Comparison of ENCODE assay signal across 27 cellular contexts in genomic region chr3:100136921-100137320, GRCh38. TPM values are rescaled to one million over a fixed set of nuclear protein-coding genes. Genes with fewer than 3 reads are reported as not detected.
DNase-seq lines count a peak whose midpoint lies in the region; ATAC-seq lines count a peak whose summit lies in the region.
"Had no signal": no experiment of that assay in that cellular context is flagged by ENCODE, and none has a peak within 500 bp of the region (broad histone marks: within the 10 kb centered on the region; RNA-seq: fewer than 3 reads in every experiment).

No MANE protein-coding gene starts in this region.

- DNase-seq in adipocyte (ENCODE audit: low read depth) (peak; percentile 51), fibroblast of gingiva (ENCODE audit: low read depth) (peak; percentile 12), right cardiac atrium (peak; percentile 19 to 71 (median 35)), stromal cell of bone marrow (ENCODE audit: low read depth) (peak; percentile 49), NCI-H2171 treated with DMSO at 0.1 percent for 48 hours (lab: John Stamatoyannopoulos, UW) (no peak), NCI-H524 (lab: John Stamatoyannopoulos, UW) (no peak)
- DNase-seq in stimulated activated naive CD4-positive, alpha-beta T cell treated with Interleukin-2 at 50 U/mL for 16 hours (lab: John Stamatoyannopoulos, UW): no peak
- DNase-seq: activated CD4-positive, alpha-beta memory T cell treated with anti-CD3 and anti-CD28 coated beads, Interleukin-2, amount 10 ng/mL, durations not matched to agents 7 days and 5 days; activated CD4-positive, CD25-positive, alpha-beta regulatory T cell; adrenal gland; Calu3; caudate nucleus; EL; HFFc6; Karpas-422; kidney glomerular epithelial cell; mesenchymal stem cell; naive B cell; NCI-H1694 treated with DMSO at 0.1 percent for 48 hours; NCI-H2227 treated with DMSO at 0.1 percent for 48 hours; NCI-H748 treated with DMSO at 0.1 percent for 48 hours; stimulated activated CD4-positive, alpha-beta T cell treated with anti-CD3 and anti-CD28 coated beads, Interleukin-4, amount 100 ng/mL, for 1 hour; stomach; SW 1271 had no signal

- peaks cover 6% of the 10 kb centered on the region for H3K4me1 ChIP-seq in adipocyte (ENCODE audit: control insufficient read depth, insufficient read depth, low read length)
- H3K4me1 ChIP-seq in right cardiac atrium (ENCODE audit: control insufficient read depth, insufficient read depth, low read length): no peaks in the 10 kb centered on the region
- H3K4me1 ChIP-seq: adrenal gland; BLaER1 treated with 17β-estradiol and CSF1 and Interleukin-3, amounts not matched to agents 10 nM and 100 nM; stomach had no signal

- 57% methylated on average over 1 of the region's 1 CpG for WGBS in right cardiac atrium

- no peaks in the 10 kb centered on the region for H3K36me3 ChIP-seq in adipocyte (ENCODE audit: control insufficient read depth, insufficient read depth, low read length, severe bottlenecking)
- H3K36me3 ChIP-seq: adrenal gland, stomach had no signal

- H3K27ac ChIP-seq in right cardiac atrium (ENCODE audit: low read length): peak overlapping the region; percentile 51
- H3K27ac ChIP-seq: BLaER1 treated with 17β-estradiol and CSF1 and Interleukin-3, amounts not matched to agents 10 nM and 100 nM; skin epidermis had no signal

- no peak overlapping the region for H3K9ac ChIP-seq in adipocyte (ENCODE audit: low read length)
- H3K9ac ChIP-seq: BLaER1 treated with 17β-estradiol and CSF1 and Interleukin-3, amounts not matched to agents 10 nM and 100 nM had no signal

- no peak overlapping the region for H3K4me3 ChIP-seq in adipocyte (ENCODE audit: low read length)
- no peak overlapping the region for H3K4me3 ChIP-seq in right cardiac atrium (ENCODE audit: low read length)
- H3K4me3 ChIP-seq: adrenal gland; BLaER1 treated with 17β-estradiol and CSF1 and Interleukin-3, amounts not matched to agents 10 nM and 100 nM; skin epidermis; stomach had no signal

- H3K9me3 ChIP-seq in adipocyte (ENCODE audit: control insufficient read depth, low read length) (no peaks in the 10 kb centered on the region), right cardiac atrium (ENCODE audit: control insufficient read depth, low read length) (no peaks in the 10 kb centered on the region)
- H3K9me3 ChIP-seq: adrenal gland, stomach had no signal

- H3K27me3 ChIP-seq in adipocyte (replicated peaks; ENCODE audit: control insufficient read depth, insufficient read depth, low read length) (no peaks in the 10 kb centered on the region), right cardiac atrium (ENCODE audit: control insufficient read depth, insufficient read depth) (no peaks in the 10 kb centered on the region)
- H3K27me3 ChIP-seq: adrenal gland; BLaER1 treated with 17β-estradiol and CSF1 and Interleukin-3, amounts not matched to agents 10 nM and 100 nM; stomach had no signal

- intact Hi-C loops in right cardiac atrium (cut with DNase I): no loop called here

- ATAC-seq in right cardiac atrium: peak; percentile 94 to 97

RNA-seq across cellular contexts. Expression of gene FILIP1L, which starts 22.6 kb away (rescaled TPM):
- total RNA-seq in right cardiac atrium: 10 to 100 TPM; 53.6 to 88.3 (median 68.7) TPM
- 42.2 TPM for polyA plus RNA-seq in right cardiac atrium
- total RNA-seq: OCI-LY7 had no signal

Comparison
In these comparisons a context has a peak if more than half of its experiments do, and no peak if none do; other contexts are left out.
1. DNase-seq: peak in adipocyte (single experiment), fibroblast of gingiva (single experiment), right cardiac atrium (3 of 3) and stromal cell of bone marrow (single experiment); none in NCI-H2171 treated with DMSO at 0.1 percent for 48 hours (single experiment), NCI-H524 (0 of 2) and stimulated activated naive CD4-positive, alpha-beta T cell treated with Interleukin-2 at 50 U/mL for 16 hours (single experiment).